In genomic region chr1:115138973-115139372, GRCh38 we compare ENCODE assay signal across 8 cellular contexts. TPM values are rescaled to one million over a fixed set of nuclear protein-coding genes. Genes with fewer than 3 reads are reported as not detected.
DNase-seq lines count a peak whose midpoint lies in the region; ATAC-seq and TF ChIP-seq lines count a peak whose summit lies in the region.

No MANE protein-coding gene starts in this region.

- no peaks in the 10 kb centered on the region for H3K36me3 ChIP-seq in right atrium auricular region

- H3K27ac ChIP-seq in right atrium auricular region: peak overlapping the region in 1 of 2 donors; percentile 16

- ATAC-seq in HG02798 (IDR thresholded peaks at IDR 0.05; ENCODE audit: poor library complexity, unreplicated experiment) (peak; percentile 93), sciatic nerve (peak; percentile 96), HG03378 (IDR thresholded peaks at IDR 0.05; ENCODE audit: unreplicated experiment) (no peak)

- H3K9me3 ChIP-seq in right atrium auricular region: no peaks in the 10 kb centered on the region

- DNase-seq in NCI-H1694 treated with DMSO at 0.1 percent for 48 hours (lab: John Stamatoyannopoulos, UW) (peak; percentile 52), T-helper 2 cell (peak in 4 of 5 experiments; percentile 20 to 66 (median 24)), amygdala (lab: John Stamatoyannopoulos, UW) (peak in 54 of 56 donors; percentile 3 to 83 (median 38)), right atrium auricular region (ENCODE audit: low spot score) (peak; percentile 93), sciatic nerve (ENCODE audit: low spot score) (peak; percentile 92)

- intact Hi-C loops in sciatic nerve (cut with DNase I): loop anchor here (2.0 to 10.0 kb wide), 2 partner anchors 330 to 456 kb away; no protein-coding TSS in a partner anchor

- no peaks in the 10 kb centered on the region for H3K27me3 ChIP-seq in right atrium auricular region

- H3K4me1 ChIP-seq in right atrium auricular region: peaks cover 0 to 30% of the 10 kb centered on the region in 2 donors

- no peak overlapping the region for H3K4me3 ChIP-seq in right atrium auricular region

- TF ChIP-seq CTCF in GM12872 (IDR thresholded peaks at IDR 0.05; ENCODE audit: insufficient read depth, low read depth, low read length) (peak; percentile 91), right atrium auricular region (IDR thresholded peaks at IDR 0.05) (peak; percentile 73 to 92)

RNA-seq across cellular contexts. Expression of gene TSPAN2, which starts 49.7 kb away (rescaled TPM):
- total RNA-seq in right atrium auricular region: 10 to 100 TPM; 11.1 to 17.4 TPM
- 2.9 TPM for total RNA-seq in sciatic nerve

Comparison
In these comparisons a context has a peak if more than half of its experiments do, and no peak if none do; other contexts are left out.
1. DNase-seq: peak in every context shown above with its lines; median percentile 93 in right atrium auricular region; 92 in sciatic nerve; 52 in NCI-H1694 treated with DMSO at 0.1 percent for 48 hours; 38 in amygdala; 24 in T-helper 2 cell.